Comparison of ENCODE assay signal across 1 cellular context in genomic region chr17:28029033-28029432, GRCh38.
TF ChIP-seq lines count a peak whose summit lies in the region.

No MANE protein-coding gene starts in this region.

TF ChIP-seq in K562, 482 proteins besides CTCF, POLR2A, EP300 and RAD21 (continued from another document and continues in another):
- no peak for TF ChIP-seq PBX2 (CRISPR knock-in tag; IDR thresholded peaks at IDR 0.05; ENCODE audit: low read depth)
- 0 out of 2 replicates have a peak, but pooled peaks have one; percentile 27 for TF ChIP-seq PBX2 (tag; conservative IDR thresholded peaks at IDR 0.05; ENCODE audit: low read depth)
- TF ChIP-seq ELK1 (CRISPR knock-in tag; IDR thresholded peaks at IDR 0.05) = no peak
- 0 out of 2 replicates have a peak, but pooled peaks have one; percentile 12 for TF ChIP-seq SMAD3 (CRISPR knock-in tag; conservative IDR thresholded peaks at IDR 0.05)
- no peak for TF ChIP-seq LARP7 (IDR thresholded peaks at IDR 0.05)
- 0 out of 4 replicates have a peak, but pooled peaks have one; percentile 19 to 25 for TF ChIP-seq TRIM24 (IDR thresholded peaks at IDR 0.05)
- TF ChIP-seq ZBTB17 (CRISPR knock-in tag; IDR thresholded peaks at IDR 0.05) = no peak
- no peak for TF ChIP-seq ATF2 (CRISPR knock-in tag; IDR thresholded peaks at IDR 0.05)
- no peak for TF ChIP-seq TAF1 (IDR thresholded peaks at IDR 0.05; ENCODE audit: control insufficient read depth, extremely low read depth, insufficient read depth, low read length, severe bottlenecking)
- no peak; a peak in 1 of 3 replicates for TF ChIP-seq CBX3 (IDR thresholded peaks at IDR 0.05; ENCODE audit: borderline replicate concordance in 1 of 2, low read length in 2 of 2)
- TF ChIP-seq FOXP4 (CRISPR knock-in tag; IDR thresholded peaks at IDR 0.05; ENCODE audit: borderline replicate concordance) = no peak
- TF ChIP-seq ZNF274 (IDR thresholded peaks at IDR 0.05; ENCODE audit: borderline replicate concordance, low read depth, low read length) = no peak
- TF ChIP-seq MYC (IDR thresholded peaks at IDR 0.05; ENCODE audit: low read depth, low read length) = no peak
- no peak for TF ChIP-seq MYC (CRISPR knock-in tag; IDR thresholded peaks at IDR 0.05; ENCODE audit: borderline replicate concordance, low read depth)
- TF ChIP-seq MAZ (CRISPR knock-in tag; conservative IDR thresholded peaks at IDR 0.05 in 1 of 2, IDR thresholded peaks at IDR 0.05 in 1 of 2) = peak in 1 of 2 experiments; percentile 34; a peak in 1 of 4 replicates
- peak; percentile 56 for TF ChIP-seq TCF3 (CRISPR knock-in tag; IDR thresholded peaks at IDR 0.05)
- peak; percentile 11; the same call in 1 of the 2 replicates for TF ChIP-seq MAFF (IDR thresholded peaks at IDR 0.05; ENCODE audit: low read length)
- TF ChIP-seq MXD1 (CRISPR knock-in tag; IDR thresholded peaks at IDR 0.05; ENCODE audit: borderline replicate concordance, poor library complexity, severe bottlenecking) = no peak
- no peak for TF ChIP-seq DNMT1 (IDR thresholded peaks at IDR 0.05)
- no peak for TF ChIP-seq U2AF2 (optimal IDR thresholded peaks at IDR 0.05; ENCODE audit: low read depth, low read length)
- peak; percentile 79 for TF ChIP-seq DPF2 (IDR thresholded peaks at IDR 0.05)
- no peak for TF ChIP-seq ZNF431 (CRISPR knock-in tag; IDR thresholded peaks at IDR 0.05)
- no peak for TF ChIP-seq MLLT1 (IDR thresholded peaks at IDR 0.05)
- no peak for TF ChIP-seq PRPF4 (IDR thresholded peaks at IDR 0.05; ENCODE audit: insufficient read depth, low read depth, low read length, poor library complexity, severe bottlenecking)
- no peak for TF ChIP-seq ZNF778 (CRISPR knock-in tag; IDR thresholded peaks at IDR 0.05)
- no peak for TF ChIP-seq CAMTA2 (CRISPR knock-in tag; conservative IDR thresholded peaks at IDR 0.05)
- TF ChIP-seq ASH1L (IDR thresholded peaks at IDR 0.05; ENCODE audit: borderline replicate concordance, low read depth, partially characterized antibody) = no peak
- no peak for TF ChIP-seq CHD1 (IDR thresholded peaks at IDR 0.05; ENCODE audit: low read length)
- no peak for TF ChIP-seq RERE (CRISPR knock-in tag; IDR thresholded peaks at IDR 0.05; ENCODE audit: borderline replicate concordance)
- TF ChIP-seq ZNF124 (CRISPR knock-in tag; IDR thresholded peaks at IDR 0.05) = no peak
- TF ChIP-seq ZNF174 (CRISPR knock-in tag; IDR thresholded peaks at IDR 0.05) = no peak
- TF ChIP-seq ZBTB1 (CRISPR knock-in tag; IDR thresholded peaks at IDR 0.05; ENCODE audit: borderline replicate concordance, low read depth) = no peak
- no peak for TF ChIP-seq HDAC6 (IDR thresholded peaks at IDR 0.05; ENCODE audit: low read depth, low read length)
- TF ChIP-seq CBX1 (IDR thresholded peaks at IDR 0.05; ENCODE audit: low read depth) = no peak
- TF ChIP-seq EHMT2 (IDR thresholded peaks at IDR 0.05) = peak; percentile 83
- TF ChIP-seq ZFP1 (CRISPR knock-in tag; IDR thresholded peaks at IDR 0.05) = no peak
- peak; percentile 14 for TF ChIP-seq CCNT2 (IDR thresholded peaks at IDR 0.05; ENCODE audit: borderline replicate concordance, extremely low read depth, insufficient read length, low read depth, low read length)
- TF ChIP-seq PHF8 (IDR thresholded peaks at IDR 0.05; ENCODE audit: borderline replicate concordance, low read length) = no peak
- no peak for TF ChIP-seq USF1 (CRISPR knock-in tag; IDR thresholded peaks at IDR 0.05)
- peak; percentile 54; the same call in 1 of the 2 replicates for TF ChIP-seq HDAC2 (IDR thresholded peaks at IDR 0.05)
- TF ChIP-seq TFAM (CRISPR knock-in tag; conservative IDR thresholded peaks at IDR 0.05) = no peak
- no peak for TF ChIP-seq FOXJ2 (tag; IDR thresholded peaks at IDR 0.05)
- peak; percentile 56 for TF ChIP-seq ZNF592 (IDR thresholded peaks at IDR 0.05)
- TF ChIP-seq PHF20 (IDR thresholded peaks at IDR 0.05; ENCODE audit: partially characterized antibody) = no peak
- TF ChIP-seq NFIC (IDR thresholded peaks at IDR 0.05) = peak; percentile 84
- TF ChIP-seq KLF1 (tag; IDR thresholded peaks at IDR 0.05) = 0 out of 2 replicates have a peak, but pooled peaks have one; percentile 35
- TF ChIP-seq ZNF764 (CRISPR knock-in tag; IDR thresholded peaks at IDR 0.05; ENCODE audit: low read depth) = no peak
